Comparison of ENCODE assay signal across 8 cellular contexts in the genomic region with DNA sequence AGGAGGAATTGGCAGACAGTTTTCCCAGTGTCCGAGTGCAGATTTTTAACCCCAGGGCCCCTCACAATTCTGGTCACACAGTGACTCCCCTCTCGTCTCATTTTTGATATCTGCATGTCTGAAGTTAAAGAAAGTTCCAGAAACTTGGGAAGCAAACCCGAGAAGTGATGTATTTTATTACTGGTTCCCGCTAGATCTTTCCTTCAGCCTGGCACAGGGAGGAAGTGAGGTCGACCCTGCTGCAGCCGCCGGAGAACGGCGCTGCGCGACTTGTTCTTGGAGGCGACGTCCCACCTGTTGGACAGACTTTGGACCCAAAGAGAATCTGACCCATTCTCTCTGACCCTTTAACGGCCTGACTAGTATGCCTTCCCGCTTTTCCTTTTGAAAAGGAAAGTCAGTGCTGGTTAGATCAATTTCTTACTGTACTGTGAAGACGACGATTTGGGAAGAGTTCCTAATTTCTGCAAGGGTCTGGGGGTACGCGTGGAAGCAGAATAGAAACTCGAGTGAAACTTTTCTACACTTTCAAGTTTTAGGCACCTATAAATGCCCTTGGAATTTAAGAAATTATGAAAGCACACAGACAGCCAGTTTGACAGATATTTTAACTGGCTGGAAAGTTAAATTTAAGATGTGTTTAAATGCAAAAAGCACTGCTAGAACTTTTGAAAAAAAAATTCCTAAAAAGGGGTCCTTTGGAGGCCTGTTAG. TPM values are rescaled to one million over a fixed set of nuclear protein-coding genes. Genes with fewer than 3 reads are reported as not detected.
DNase-seq lines count a peak whose midpoint lies in the region; ATAC-seq and TF ChIP-seq lines count a peak whose summit lies in the region.

No MANE protein-coding gene starts in this region.

- H3K36me3 ChIP-seq in lower lobe of right lung = no peaks in the 10 kb centered on the region

- peak overlapping the region; percentile 83 for H3K4me3 Mint-ChIP-seq in dendritic cell treated with granulocyte-macrophage colony-stimulating factor and Interleukin-4, amounts not matched to agents 40 ng/mL and 50 ng/mL, for 4 days

- H3K36me3 Mint-ChIP-seq in dendritic cell treated with granulocyte-macrophage colony-stimulating factor and Interleukin-4, amounts not matched to agents 40 ng/mL and 50 ng/mL, for 4 days (ENCODE audit: low read depth) = peaks cover 23% of the 10 kb centered on the region

- H3K27me3 ChIP-seq in lower lobe of right lung (ENCODE audit: low read depth) = no peaks in the 10 kb centered on the region

- no peak for TF ChIP-seq CTCF in lower lobe of right lung (IDR thresholded peaks at IDR 0.05)

- peak overlapping the region; percentile 90 for H3K27ac Mint-ChIP-seq in dendritic cell treated with granulocyte-macrophage colony-stimulating factor and Interleukin-4, amounts not matched to agents 40 ng/mL and 50 ng/mL, for 4 days

- H3K4me1 ChIP-seq in lower lobe of right lung = peaks cover 56% of the 10 kb centered on the region

- H3K4me1 Mint-ChIP-seq in dendritic cell treated with granulocyte-macrophage colony-stimulating factor and Interleukin-4, amounts not matched to agents 40 ng/mL and 50 ng/mL, for 4 days (ENCODE audit: low read depth) = peaks cover 44% of the 10 kb centered on the region

- no peaks in the 10 kb centered on the region for H3K9me3 ChIP-seq in lower lobe of right lung

- H3K27me3 Mint-ChIP-seq in dendritic cell treated with granulocyte-macrophage colony-stimulating factor and Interleukin-4, amounts not matched to agents 40 ng/mL and 50 ng/mL, for 4 days = no peaks in the 10 kb centered on the region

- peak overlapping the region; percentile 84 for H3K4me3 ChIP-seq in lower lobe of right lung

- no peaks in the 10 kb centered on the region for H3K9me3 Mint-ChIP-seq in dendritic cell treated with granulocyte-macrophage colony-stimulating factor and Interleukin-4, amounts not matched to agents 40 ng/mL and 50 ng/mL, for 4 days

- ATAC-seq in lower lobe of right lung (no peak), GM21360 (IDR thresholded peaks at IDR 0.05; ENCODE audit: unreplicated experiment) (no peak)

- DNase-seq in ELF-1 (ENCODE audit: low read depth, low spot score) (peak; percentile 60), HK-2 (ENCODE audit: unreplicated experiment) (peak; percentile 46), SK-N-DZ (ENCODE audit: low spot score) (peak; percentile 41), lower lobe of right lung (peak; percentile 57), substantia nigra (lab: John Stamatoyannopoulos, UW) (peak in 22 of 49 donors; percentile 9 to 54 (median 28)), NCI-H774 (lab: John Stamatoyannopoulos, UW) (no peak)

- H3K27ac ChIP-seq in lower lobe of right lung (peak overlapping the region; percentile 96), substantia nigra (ENCODE audit: low read depth, low read length, poor library complexity, severe bottlenecking) (peak overlapping the region; percentile 22)

- intact Hi-C loops in dendritic cell treated with granulocyte-macrophage colony-stimulating factor and Interleukin-4, amounts not matched to agents 40 ng/mL and 50 ng/mL, for 4 days (cut with micrococcal nuclease) = loop anchor here (5.0 kb wide), 1 partner anchor 207 kb away; the partner anchor contains the start of gene ANKH
- intact Hi-C loops in lower lobe of right lung (cut with DNase I) = no loop called here

RNA-seq across cellular contexts. Expression of gene OTULIN, which starts 0.7 kb away (rescaled TPM):
- polyA plus RNA-seq in SK-N-DZ (2014; cell fraction: cytosol; rRNA removed) = 17.8 and 47.2 TPM in 2 replicates
- polyA plus RNA-seq in SK-N-DZ (2014; cell fraction: nucleus; rRNA removed) = 15.2 and 21.5 TPM in 2 replicates
- total RNA-seq in lower lobe of right lung = 33.0 TPM
